ENCODE assay signal across 8 cellular contexts in genomic region chr3:158801200-158801599, GRCh38. TPM values are rescaled to one million over a fixed set of nuclear protein-coding genes. Genes with fewer than 3 reads are reported as not detected.
DNase-seq lines count a peak whose midpoint lies in the region; ATAC-seq and TF ChIP-seq lines count a peak whose summit lies in the region.

No MANE protein-coding gene starts in this region.

- H3K27ac Mint-ChIP-seq in Caco-2 (ENCODE audit: unreplicated experiment): peak overlapping the region; percentile 9
- peak overlapping the region; percentile 96 for H3K27ac Mint-ChIP-seq in dendritic cell treated with granulocyte-macrophage colony-stimulating factor and Interleukin-4, amounts not matched to agents 40 ng/mL and 50 ng/mL, for 4 days
- peak overlapping the region; percentile 88 for H3K27ac Mint-ChIP-seq in memory B cell

- TSS peak; percentile 35 for BruUV-seq in Caco-2 (replicated peaks; lab: Mats Ljungman, UMichigan)

- WGBS in upper lobe of left lung, 2 donors: 30 to 32% methylated on average over 11 of the region's 11 CpGs

- CTCF ChIA-PET in Caco-2 (lab: Charles Lee): interaction anchor here (0.9 to 1.8 kb wide), 4 partner anchors 12 to 157 kb away, joined by 4 to 7 read pairs (median 5); partner anchors contain the start of gene GFM1

- TF ChIP-seq EP300 in upper lobe of left lung (IDR thresholded peaks at IDR 0.05): no peak

- H3K9me3 ChIP-seq in Caco-2 (no peaks in the 10 kb centered on the region), upper lobe of left lung (no peaks in the 10 kb centered on the region)

- H3K27me3 ChIP-seq in Caco-2 (replicated peaks; ENCODE audit: control insufficient read depth, insufficient read depth, low read length) (no peaks in the 10 kb centered on the region), upper lobe of left lung (no peaks in the 10 kb centered on the region)

- H3K4me1 ChIP-seq in Caco-2: no peaks in the 10 kb centered on the region
- H3K4me1 ChIP-seq in upper lobe of left lung: peaks cover 17 to 31% (median 25%) of the 10 kb centered on the region in 4 donors

- H3K4me3 Mint-ChIP-seq in Caco-2 (ENCODE audit: unreplicated experiment): peak overlapping the region; percentile 85
- H3K4me3 Mint-ChIP-seq in dendritic cell treated with granulocyte-macrophage colony-stimulating factor and Interleukin-4, amounts not matched to agents 40 ng/mL and 50 ng/mL, for 4 days: peak overlapping the region; percentile 85
- peak overlapping the region; percentile 91 for H3K4me3 Mint-ChIP-seq in memory B cell

- H3K9me3 Mint-ChIP-seq in Caco-2 (ENCODE audit: unreplicated experiment): no peaks in the 10 kb centered on the region
- H3K9me3 Mint-ChIP-seq in dendritic cell treated with granulocyte-macrophage colony-stimulating factor and Interleukin-4, amounts not matched to agents 40 ng/mL and 50 ng/mL, for 4 days: no peaks in the 10 kb centered on the region
- H3K9me3 Mint-ChIP-seq in memory B cell: no peaks in the 10 kb centered on the region

- H3K27ac ChIP-seq in upper lobe of left lung: peak overlapping the region; percentile 81 to 90 (median 87)

- intact Hi-C loops in Caco-2 (cut with micrococcal nuclease; ENCODE audit: unreplicated experiment): no loop called here
- intact Hi-C loops in dendritic cell treated with granulocyte-macrophage colony-stimulating factor and Interleukin-4, amounts not matched to agents 40 ng/mL and 50 ng/mL, for 4 days (cut with micrococcal nuclease): loop anchor here (10.0 kb wide), 1 partner anchor 1646 kb away; no protein-coding TSS in a partner anchor

- no peak for TF ChIP-seq POLR2A in upper lobe of left lung (IDR thresholded peaks at IDR 0.05)

- H3K27me3 Mint-ChIP-seq in Caco-2 (ENCODE audit: insufficient read depth, unreplicated experiment) (no peaks in the 10 kb centered on the region), memory B cell (no peaks in the 10 kb centered on the region)
- H3K27me3 Mint-ChIP-seq in dendritic cell treated with granulocyte-macrophage colony-stimulating factor and Interleukin-4, amounts not matched to agents 40 ng/mL and 50 ng/mL, for 4 days: peaks cover 1% of the 10 kb centered on the region

- H3K4me3 ChIP-seq in Caco-2 (ENCODE audit: low read depth, low read length): peak overlapping the region; percentile 64
- H3K4me3 ChIP-seq in upper lobe of left lung: peak overlapping the region; percentile 54 to 92 (median 66)

- peak in 1 of 2 experiments; percentile 6 for DNase-seq in Caco-2
- DNase-seq in NCI-H146 (lab: John Stamatoyannopoulos, UW): peak; percentile 23
- DNase-seq in memory B cell (ENCODE audit: low spot score in 2 of 2): no peak
- no peak for DNase-seq in upper lobe of left lung
- DNase-seq in stimulated activated CD8-positive, alpha-beta memory T cell treated with anti-CD3 and anti-CD28 coated beads, Interleukin-4, amount 100 ng/mL, for 48 hours: no peak

- no peaks in the 10 kb centered on the region for H3K36me3 ChIP-seq in Caco-2 (ENCODE audit: control insufficient read depth, insufficient read depth, low read length)
- H3K36me3 ChIP-seq in upper lobe of left lung: peaks cover 0 to 12% (median 0%) of the 10 kb centered on the region in 4 donors

- H3K4me1 Mint-ChIP-seq in Caco-2 (ENCODE audit: low read depth, unreplicated experiment): peaks cover 7% of the 10 kb centered on the region
- peaks cover 26% of the 10 kb centered on the region for H3K4me1 Mint-ChIP-seq in dendritic cell treated with granulocyte-macrophage colony-stimulating factor and Interleukin-4, amounts not matched to agents 40 ng/mL and 50 ng/mL, for 4 days (ENCODE audit: low read depth)
- peaks cover 24% of the 10 kb centered on the region for H3K4me1 Mint-ChIP-seq in memory B cell

- POLR2A ChIA-PET in Caco-2 (lab: Charles Lee): interaction anchor here (1.2 kb wide), 1 partner anchor 157 kb away, joined by 5 read pairs; the partner anchor contains the start of gene GFM1

- ATAC-seq in memory B cell (ENCODE audit: low read depth): no peak
- ATAC-seq in upper lobe of left lung (ENCODE audit: low FRiP score in 2 of 2): peak in 1 of 2 donors; percentile 11
- no peak for ATAC-seq in HG03039 (IDR thresholded peaks at IDR 0.05; ENCODE audit: unreplicated experiment)
- ATAC-seq in GM21390 (IDR thresholded peaks at IDR 0.05; ENCODE audit: unreplicated experiment): no peak

- H3K36me3 Mint-ChIP-seq in Caco-2 (ENCODE audit: insufficient read depth, unreplicated experiment) (peaks cover 9% of the 10 kb centered on the region), memory B cell (peaks cover 9% of the 10 kb centered on the region)
- peaks cover 36% of the 10 kb centered on the region for H3K36me3 Mint-ChIP-seq in dendritic cell treated with granulocyte-macrophage colony-stimulating factor and Interleukin-4, amounts not matched to agents 40 ng/mL and 50 ng/mL, for 4 days (ENCODE audit: low read depth)

- no peak for TF ChIP-seq CTCF in Caco-2 (IDR thresholded peaks at IDR 0.05; ENCODE audit: insufficient read depth in 1 of 2, low read depth in 1 of 2, low read length in 1 of 2, severe bottlenecking in 1 of 2, unreplicated experiment in 1 of 2)
- TF ChIP-seq CTCF in upper lobe of left lung (IDR thresholded peaks at IDR 0.05): no peak

RNA-seq across cellular contexts. Expression of gene MFSD1, which starts 0.7 kb away (rescaled TPM):
- total RNA-seq in Caco-2 (2022) (15.4 and 16.9 TPM in 2 replicates), upper lobe of left lung (100 to 1,000 TPM in 3 of 6 donors, 10 to 100 TPM in 3; 51.5 to 127 (median 106) TPM)

Comparison
In these comparisons a context has a peak if more than half of its experiments do, and no peak if none do; other contexts are left out.
1. H3K27ac Mint-ChIP-seq: peak in every context shown above with its lines; median percentile 96 in dendritic cell treated with granulocyte-macrophage colony-stimulating factor and Interleukin-4, amounts not matched to agents 40 ng/mL and 50 ng/mL, for 4 days; 88 in memory B cell; 9 in Caco-2.